ENCODE assay signal across 2 cellular contexts in the genomic region with DNA sequence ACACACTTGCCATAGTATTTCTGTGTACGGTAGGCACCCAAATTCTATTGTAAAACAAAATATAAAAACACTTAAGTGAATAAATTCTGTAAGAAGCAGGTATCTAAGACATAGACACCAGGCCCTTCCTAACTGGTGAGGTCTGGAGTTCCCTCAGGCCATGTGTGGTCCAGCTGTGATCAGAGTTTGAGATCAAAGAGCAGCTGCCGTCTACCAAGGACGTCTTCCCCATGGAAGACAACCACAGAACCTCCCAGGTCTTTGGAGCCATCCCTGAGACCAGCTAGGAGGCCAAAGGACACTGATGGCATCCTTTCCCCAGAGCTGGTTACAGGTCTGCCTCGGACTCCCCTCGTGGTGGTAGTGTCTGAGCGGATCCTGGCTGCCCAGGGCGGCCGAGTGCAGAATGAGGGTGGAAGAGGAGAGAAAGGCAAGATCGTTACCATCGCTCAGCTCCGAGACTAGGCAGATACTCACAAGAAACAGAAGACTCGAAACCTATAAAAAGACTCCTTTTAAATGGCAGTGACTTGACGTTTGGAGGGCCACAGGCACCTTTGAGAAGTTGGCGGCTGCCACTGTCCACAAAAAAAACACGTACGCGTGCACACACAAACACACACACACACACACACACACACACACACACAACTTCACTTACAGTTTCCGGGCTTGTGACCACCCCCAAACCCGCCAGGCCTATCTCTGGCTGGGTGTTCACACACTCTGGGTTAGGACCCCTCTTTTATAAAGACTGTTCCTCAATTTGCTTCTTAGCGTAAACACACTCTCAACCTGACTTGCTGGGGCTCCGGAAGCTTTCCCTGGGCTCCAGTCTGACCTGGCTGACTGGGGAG.
TF ChIP-seq lines count a peak whose summit lies in the region.

No MANE protein-coding gene starts in this region.

TF ChIP-seq in A549, 52 proteins besides CTCF, POLR2A, EP300 and RAD21:
- TF ChIP-seq FOSL2 (IDR thresholded peaks at IDR 0.05) (no peak), FOSL2 (CRISPR knock-in tag; IDR thresholded peaks at IDR 0.05) (no peak), ELK1 (IDR thresholded peaks at IDR 0.05; ENCODE audit: low read depth, low read length) (no peak), ZC3H11A (IDR thresholded peaks at IDR 0.05) (no peak), ZNF302 (CRISPR knock-in tag; IDR thresholded peaks at IDR 0.05) (no peak), JUN (IDR thresholded peaks at IDR 0.05) (no peak), HOXB13 (CRISPR knock-in tag; IDR thresholded peaks at IDR 0.05; ENCODE audit: low read depth) (no peak), HOXB5 (CRISPR knock-in tag; IDR thresholded peaks at IDR 0.05) (no peak), RNF2 (IDR thresholded peaks at IDR 0.05; ENCODE audit: borderline replicate concordance, low read depth) (no peak), TFCP2L1 (CRISPR knock-in tag; IDR thresholded peaks at IDR 0.05) (no peak)

TF ChIP-seq in IMR-90, 13 proteins besides CTCF, POLR2A, EP300 and RAD21:
- TF ChIP-seq CEBPB (IDR thresholded peaks at IDR 0.05; ENCODE audit: low read depth, low read length) (no peak), SMC3 (IDR thresholded peaks at IDR 0.05; ENCODE audit: low read depth, low read length) (no peak), MAFK (IDR thresholded peaks at IDR 0.05; ENCODE audit: low read depth, low read length) (no peak), USF2 (IDR thresholded peaks at IDR 0.05; ENCODE audit: low read depth, low read length) (no peak), NFE2L2 (IDR thresholded peaks at IDR 0.05; ENCODE audit: low read depth, low read length) (no peak), RCOR1 (IDR thresholded peaks at IDR 0.05; ENCODE audit: insufficient replicate concordance, low read length) (no peak), RFX5 (IDR thresholded peaks at IDR 0.05; ENCODE audit: low read depth, low read length) (no peak), MAZ (IDR thresholded peaks at IDR 0.05; ENCODE audit: borderline replicate concordance, low read depth, low read length) (no peak)
